1 cellular context compared by ENCODE assay signal in the genomic region with DNA sequence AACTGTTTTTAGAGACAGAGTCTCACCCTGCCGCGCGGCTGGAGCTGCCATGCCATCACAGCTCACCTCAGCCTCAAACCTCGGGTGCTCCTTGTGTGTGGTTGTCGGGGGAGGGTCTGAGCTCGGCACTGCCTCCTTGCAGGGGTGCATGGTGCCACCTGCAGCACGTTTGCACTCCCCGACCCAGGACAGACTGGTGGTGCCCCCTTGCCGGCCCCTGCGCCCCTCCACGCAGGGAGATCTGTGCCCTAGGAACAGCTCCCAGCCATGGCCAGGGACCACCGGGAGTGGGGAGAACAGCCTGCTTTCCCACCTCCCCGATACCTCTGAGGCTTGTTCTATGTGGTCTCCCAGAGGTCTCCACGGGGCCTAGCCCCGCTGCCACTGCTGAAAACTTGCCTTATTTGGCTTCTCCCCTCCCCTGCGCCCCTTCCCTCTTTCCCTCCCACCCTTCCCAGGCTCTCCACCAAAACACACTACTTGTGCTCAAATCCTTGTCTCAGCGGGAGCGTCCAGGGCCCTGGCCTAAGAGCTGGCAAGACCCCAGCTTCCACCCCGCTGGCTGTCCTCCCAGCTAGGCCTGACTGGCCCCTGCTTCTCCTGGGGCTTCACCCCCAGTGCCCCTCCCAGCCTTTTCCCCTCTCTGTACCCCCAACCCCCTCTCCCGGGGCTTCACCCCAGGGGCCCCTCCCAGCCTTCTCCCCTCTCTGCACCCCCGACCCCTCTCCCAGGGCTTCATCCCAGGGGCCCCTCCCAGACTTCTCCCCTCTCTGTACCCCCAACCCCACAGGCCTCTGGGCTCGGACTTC.
TF ChIP-seq lines count a peak whose summit lies in the region.

No MANE protein-coding gene starts in this region.

TF ChIP-seq in H1, 55 proteins besides CTCF, POLR2A, EP300 and RAD21:
- TF ChIP-seq RBBP5 (IDR thresholded peaks at IDR 0.05; ENCODE audit: borderline replicate concordance, low read depth, low read length) (no peak), SIX5 (IDR thresholded peaks at IDR 0.05; ENCODE audit: low read depth, low read length) (no peak), SRF (IDR thresholded peaks at IDR 0.05; ENCODE audit: low read depth, low read length) (peak; percentile 49), CHD1 (IDR thresholded peaks at IDR 0.05; ENCODE audit: low read depth, low read length) (no peak), FOSL1 (IDR thresholded peaks at IDR 0.05; ENCODE audit: insufficient read depth, low read depth, low read length) (no peak)
TF ChIP-seq in H1: peak in this region for 1.
